ENCODE assay signal across 8 cellular contexts in genomic region chr15:82832601-82833209, GRCh38. TPM values are rescaled to one million over a fixed set of nuclear protein-coding genes. Genes with fewer than 3 reads are reported as not detected.
A peak's percentile ranks its signal among the peaks of the same experiment; 100 is the strongest.
DNase-seq lines count a peak whose midpoint lies in the region; ATAC-seq and TF ChIP-seq lines count a peak whose summit lies in the region.

No MANE protein-coding gene starts in this region.

- H3K4me3 ChIP-seq in left ventricle myocardium inferior (no peak overlapping the region), cardiac fibroblast (replicated peaks in 1 of 2; ENCODE audit: low read depth in 2 of 2, low read length in 2 of 2) (no peak overlapping the region)

- ATAC-seq in Right ventricle myocardium superior (ENCODE audit: poor library complexity) (peak; percentile 37), HG02970 (IDR thresholded peaks at IDR 0.05; ENCODE audit: low FRiP score, unreplicated experiment) (peak; percentile 57), Right ventricle myocardium inferior (no peak)

- H3K27me3 ChIP-seq in left ventricle myocardium inferior (ENCODE audit: low read depth): no peaks in the 10 kb centered on the region

- peaks cover 7% of the 10 kb centered on the region for H3K36me3 Mint-ChIP-seq in glutamatergic neuron (ENCODE audit: unreplicated experiment)

- no peak overlapping the region for H3K27ac Mint-ChIP-seq in glutamatergic neuron (ENCODE audit: unreplicated experiment)

- H3K4me1 Mint-ChIP-seq in glutamatergic neuron (ENCODE audit: low read depth, unreplicated experiment): no peaks in the 10 kb centered on the region

- TF ChIP-seq CTCF in left ventricle myocardium inferior (IDR thresholded peaks at IDR 0.05; ENCODE audit: borderline replicate concordance): no peak
- TF ChIP-seq CTCF in cardiac fibroblast (IDR thresholded peaks at IDR 0.05; ENCODE audit: low read depth, low read length): no peak
- TF ChIP-seq CTCF in glutamatergic neuron (IDR thresholded peaks at IDR 0.05; ENCODE audit: partially characterized antibody, unreplicated experiment): no peak

- intact Hi-C loops in Right ventricle myocardium superior (cut with DNase I) (no loop called here), left ventricle myocardium inferior (cut with micrococcal nuclease) (no loop called here), Right ventricle myocardium inferior (cut with DNase I) (no loop called here)

- peaks cover 2% of the 10 kb centered on the region for H3K9me3 Mint-ChIP-seq in glutamatergic neuron (ENCODE audit: unreplicated experiment)

- peaks cover 99% of the 10 kb centered on the region for H3K36me3 ChIP-seq in left ventricle myocardium inferior

- H3K4me1 ChIP-seq in left ventricle myocardium inferior: peaks cover 11% of the 10 kb centered on the region

- H3K27ac ChIP-seq in left ventricle myocardium inferior (replicated peaks): no peak overlapping the region

- no peak overlapping the region for H3K4me3 Mint-ChIP-seq in glutamatergic neuron (ENCODE audit: unreplicated experiment)

- H3K9me3 ChIP-seq in left ventricle myocardium inferior (replicated peaks): peaks cover 5% of the 10 kb centered on the region

- no peak for DNase-seq in Right ventricle myocardium superior
- DNase-seq in left ventricle myocardium inferior: no peak
- DNase-seq in RKO (ENCODE audit: low spot score): peak; percentile 94
- DNase-seq in cardiac fibroblast (ENCODE audit: low read depth in 2 of 2): peak; percentile 77 to 90
- peak; percentile 99 for DNase-seq in renal cortical epithelial cell (ENCODE audit: low read depth)
- DNase-seq in glutamatergic neuron: no peak
- no peak for DNase-seq in Right ventricle myocardium inferior (ENCODE audit: missing footprints)

- H3K27me3 Mint-ChIP-seq in glutamatergic neuron (ENCODE audit: unreplicated experiment): no peaks in the 10 kb centered on the region

RNA-seq across cellular contexts. Expression of gene WHAMM, which starts 23.3 kb away (rescaled TPM):
- 5.8 TPM for total RNA-seq in Right ventricle myocardium superior
- total RNA-seq in left ventricle myocardium inferior: 5.4 TPM
- 9.0 and 12.7 TPM in 2 replicates for total RNA-seq in renal cortical epithelial cell
- total RNA-seq in glutamatergic neuron (ENCODE audit: unreplicated experiment): 4.2 TPM
- 5.7 TPM for total RNA-seq in Right ventricle myocardium inferior

RNA-seq across cellular contexts. Expression of gene FSD2, which starts 26.8 kb away (rescaled TPM):
- total RNA-seq in Right ventricle myocardium superior: 146 TPM
- 108 TPM for total RNA-seq in left ventricle myocardium inferior
- total RNA-seq in renal cortical epithelial cell: 0.17 TPM in 1 of 2 replicates, not detected in the other
- total RNA-seq in glutamatergic neuron (ENCODE audit: unreplicated experiment): not detected
- 144 TPM for total RNA-seq in Right ventricle myocardium inferior

Comparison
In these comparisons a context has a peak if more than half of its experiments do, and no peak if none do; other contexts are left out.
1. DNase-seq: peak in RKO (single experiment), cardiac fibroblast (2 of 2) and renal cortical epithelial cell (single experiment); none in Right ventricle myocardium superior (single experiment), left ventricle myocardium inferior (single experiment), glutamatergic neuron (single experiment) and Right ventricle myocardium inferior (single experiment).
2. RNA of gene FSD2, which starts 26.8 kb away (total RNA-seq): 146 TPM in Right ventricle myocardium superior (single experiment), 144 TPM in Right ventricle myocardium inferior (single experiment) and 108 TPM in left ventricle myocardium inferior (single experiment); 0.17 TPM in renal cortical epithelial cell and not detected in glutamatergic neuron (single experiment); every median in the first group is over 10 times any median in the second.